8 cellular contexts compared by ENCODE assay signal in the genomic region with DNA sequence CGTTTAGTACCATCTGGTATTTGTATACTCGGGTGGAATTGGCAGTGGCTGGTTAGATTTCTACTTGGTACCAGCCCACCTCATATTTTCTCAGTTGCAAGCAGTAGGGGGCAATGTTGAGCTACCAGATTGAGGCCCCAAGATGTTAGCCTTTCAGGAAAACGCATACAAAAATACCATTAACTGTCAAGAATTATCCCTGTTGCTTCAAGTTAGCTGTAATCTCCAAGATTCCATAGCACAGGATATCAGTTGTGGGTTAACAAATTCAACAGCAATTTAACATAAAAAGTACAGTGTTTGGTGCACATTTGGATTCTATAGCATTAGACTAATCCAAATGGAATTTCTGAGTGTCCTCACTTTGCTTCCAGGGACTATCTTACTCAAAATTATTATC.
DNase-seq lines count a peak whose midpoint lies in the region; ATAC-seq lines count a peak whose summit lies in the region.

No MANE protein-coding gene starts in this region.

- no peak for DNase-seq in Right ventricle myocardium inferior (ENCODE audit: missing footprints)
- no peak for DNase-seq in cardiac septum (ENCODE audit: low spot score)
- DNase-seq in NCI-H1092 treated with DMSO at 0.1 percent for 48 hours (lab: John Stamatoyannopoulos, UW): peak; percentile 81
- peak; percentile 62 for DNase-seq in cerebellum (ENCODE audit: low spot score)
- DNase-seq in left lobe of liver (ENCODE audit: low spot score): no peak
- peak; percentile 20 for DNase-seq in stimulated activated CD8-positive, alpha-beta memory T cell treated with anti-CD3 and anti-CD28 coated beads, Interleukin-15, amount 100 ng/mL, for 1 hour (ENCODE audit: low read depth)
- no peak for DNase-seq in HuH-7.5 (ENCODE audit: low spot score)

- peaks cover 8% of the 10 kb centered on the region for H3K36me3 Mint-ChIP-seq in T-helper 1 cell treated with Interleukin-12 subunit alpha and Interleukin-12 subunit beta and Interleukin-4 antibody, amounts not matched to agents 30 μg/mL and 1 μg/mL, for 36 hours (ENCODE audit: low read depth)

- intact Hi-C loops in Right ventricle myocardium inferior (cut with DNase I) (loop anchor here (5.0 to 10.0 kb wide), 3 partner anchors 63 to 1035 kb away; no protein-coding TSS in a partner anchor), cardiac septum (cut with DNase I) (loop anchor here (5.0 kb wide), 2 partner anchors 300 to 390 kb away; no protein-coding TSS in a partner anchor)

- peak overlapping the region; percentile 38 for H3K27ac Mint-ChIP-seq in T-helper 1 cell treated with Interleukin-12 subunit alpha and Interleukin-12 subunit beta and Interleukin-4 antibody, amounts not matched to agents 30 μg/mL and 1 μg/mL, for 36 hours

- ATAC-seq in Right ventricle myocardium inferior (peak; percentile 60), left lobe of liver (peak; percentile 92)

- peaks cover 30% of the 10 kb centered on the region for H3K4me1 Mint-ChIP-seq in T-helper 1 cell treated with Interleukin-12 subunit alpha and Interleukin-12 subunit beta and Interleukin-4 antibody, amounts not matched to agents 30 μg/mL and 1 μg/mL, for 36 hours (ENCODE audit: low read depth)

- no peaks in the 10 kb centered on the region for H3K27me3 Mint-ChIP-seq in T-helper 1 cell treated with Interleukin-12 subunit alpha and Interleukin-12 subunit beta and Interleukin-4 antibody, amounts not matched to agents 30 μg/mL and 1 μg/mL, for 36 hours (ENCODE audit: low read depth)

- H3K9me3 Mint-ChIP-seq in T-helper 1 cell treated with Interleukin-12 subunit alpha and Interleukin-12 subunit beta and Interleukin-4 antibody, amounts not matched to agents 30 μg/mL and 1 μg/mL, for 36 hours: no peaks in the 10 kb centered on the region

- H3K4me3 Mint-ChIP-seq in T-helper 1 cell treated with Interleukin-12 subunit alpha and Interleukin-12 subunit beta and Interleukin-4 antibody, amounts not matched to agents 30 μg/mL and 1 μg/mL, for 36 hours: peak overlapping the region; percentile 28

Comparison
In these comparisons a context has a peak if more than half of its experiments do, and no peak if none do; other contexts are left out.
1. DNase-seq: peak in NCI-H1092 treated with DMSO at 0.1 percent for 48 hours (single experiment), cerebellum (single experiment) and stimulated activated CD8-positive, alpha-beta memory T cell treated with anti-CD3 and anti-CD28 coated beads, Interleukin-15, amount 100 ng/mL, for 1 hour (single experiment); none in Right ventricle myocardium inferior (single experiment), cardiac septum (single experiment), left lobe of liver (single experiment) and HuH-7.5 (single experiment).